ENCODE assay signal across 13 cellular contexts in genomic region chr1:10540277-10541005, GRCh38.
A peak's percentile ranks its signal among the peaks of the same experiment; 100 is the strongest.
DNase-seq lines count a peak whose midpoint lies in the region; ATAC-seq, FAIRE-seq and TF ChIP-seq lines count a peak whose summit lies in the region.
"Had no signal": no experiment of that assay in that cellular context is flagged by ENCODE, and none has a peak within 500 bp of the region (broad histone marks: within the 10 kb centered on the region; RNA-seq: fewer than 3 reads in every experiment).

No MANE protein-coding gene starts in this region.

- H3K36me3 ChIP-seq in endothelial cell of umbilical vein (ENCODE audit: control insufficient read depth in 2 of 2, extremely low read depth in 1 of 2, insufficient read depth in 2 of 2, low read length in 2 of 2) (peaks cover 0 to 4% of the 10 kb centered on the region in 2 experiments), left lung (peaks cover 0 to 41% of the 10 kb centered on the region in 2 donors), upper lobe of left lung (peaks cover 0 to 28% (median 4%) of the 10 kb centered on the region in 4 donors)

- H3K4me3 Mint-ChIP-seq in activated T-helper 1 cell treated with anti-CD3 and anti-CD28 coated beads, Interleukin-12 subunit alpha, Interleukin-12 subunit beta, Interleukin-2, Interleukin-4 antibody, amounts not matched to agents 30 ng/mL and 10 ng/mL and 1 ng/mL, durations not matched to agents 14 hours and 24 hours and 36 hours = no peak overlapping the region

- no peak overlapping the region for H3K9ac ChIP-seq in endothelial cell of umbilical vein (replicated peaks; ENCODE audit: extremely low read depth, insufficient read depth, low read length)

- CTCF ChIA-PET in endothelial cell of umbilical vein (lab: Charles Lee) = interaction anchor here (1.0 to 1.1 kb wide), 5 partner anchors 9 to 17 kb away, joined by 3 to 6 read pairs (median 3); no protein-coding TSS in a partner anchor

- POLR2A ChIA-PET in endothelial cell of umbilical vein (lab: Charles Lee) = no interaction called here

- H2AFZ ChIP-seq in endothelial cell of umbilical vein (ENCODE audit: low read depth, low read length) = no peak overlapping the region

- H3K4me1 ChIP-seq in endothelial cell of umbilical vein (ENCODE audit: control insufficient read depth, extremely low read depth, insufficient read depth, low read length) (peaks cover 12% of the 10 kb centered on the region), left lung (no peaks in the 10 kb centered on the region), upper lobe of left lung (peaks cover 0 to 9% (median 7%) of the 10 kb centered on the region in 4 donors)

- H3K4me2 ChIP-seq in endothelial cell of umbilical vein (ENCODE audit: insufficient read depth, low read length) = peak overlapping the region; percentile 62

- H4K20me1 ChIP-seq in endothelial cell of umbilical vein (replicated peaks; ENCODE audit: control insufficient read depth, extremely low read depth, insufficient read depth, low read length) = no peaks in the 10 kb centered on the region

- H3K4me3 ChIP-seq in endothelial cell of umbilical vein (replicated peaks in 1 of 3; ENCODE audit: insufficient read depth in 1 of 3, low read depth in 1 of 3, low read length in 3 of 3) (no peak overlapping the region), left lung (no peak overlapping the region), upper lobe of left lung (no peak overlapping the region)
- H3K4me3 ChIP-seq: lower lobe of right lung had no signal

- DNase-seq in Right ventricle myocardium superior (peak; percentile 62), cardiac septum (ENCODE audit: low spot score) (no peak), endothelial cell of umbilical vein (ENCODE audit: low read depth, low spot score) (peak; percentile 63), left lung (no peak), upper lobe of left lung (no peak)
- DNase-seq in activated T-helper 1 cell treated with anti-CD3 and anti-CD28 coated beads, Interleukin-12 subunit alpha, Interleukin-12 subunit beta, Interleukin-2, Interleukin-4 antibody, amounts not matched to agents 30 ng/mL and 10 ng/mL and 1 ng/mL, durations not matched to agents 14 hours and 24 hours and 36 hours (ENCODE audit: low spot score) = no peak
- DNase-seq in effector CD8-positive, alpha-beta T cell (lab: John Stamatoyannopoulos, UW) = no peak
- DNase-seq: COR-L47; lower lobe of right lung; NCI-H226; stimulated activated CD4-positive, alpha-beta T cell treated with anti-CD3 and anti-CD28 coated beads, Interleukin-15, amount 100 ng/mL, for 24 hours had no signal

- H3K27me3 Mint-ChIP-seq in activated T-helper 1 cell treated with anti-CD3 and anti-CD28 coated beads, Interleukin-12 subunit alpha, Interleukin-12 subunit beta, Interleukin-2, Interleukin-4 antibody, amounts not matched to agents 30 ng/mL and 10 ng/mL and 1 ng/mL, durations not matched to agents 14 hours and 24 hours and 36 hours (ENCODE audit: insufficient read depth) = no peaks in the 10 kb centered on the region

- no peaks in the 10 kb centered on the region for H3K9me1 ChIP-seq in endothelial cell of umbilical vein (replicated peaks; ENCODE audit: control insufficient read depth, extremely low read depth, insufficient read depth, low read length)

- intact Hi-C loops in Right ventricle myocardium superior (cut with DNase I) (no loop called here), cardiac septum (cut with DNase I) (no loop called here), endothelial cell of umbilical vein (cut with micrococcal nuclease) (no loop called here), left lung (cut with DNase I) (no loop called here)
- intact Hi-C loops in activated T-helper 1 cell treated with anti-CD3 and anti-CD28 coated beads, Interleukin-12 subunit alpha, Interleukin-12 subunit beta, Interleukin-2, Interleukin-4 antibody, amounts not matched to agents 30 ng/mL and 10 ng/mL and 1 ng/mL, durations not matched to agents 14 hours and 24 hours and 36 hours (cut with micrococcal nuclease) = no loop called here

- no peak for TF ChIP-seq EP300 in upper lobe of left lung (IDR thresholded peaks at IDR 0.05)

- TF ChIP-seq CTCF in endothelial cell of umbilical vein (IDR thresholded peaks at IDR 0.05; ENCODE audit: extremely low read depth in 1 of 2, insufficient read depth in 1 of 2, low read depth in 1 of 2, low read length in 2 of 2) = no peak
- TF ChIP-seq CTCF in left lung (IDR thresholded peaks at IDR 0.05) = no peak
- TF ChIP-seq CTCF in upper lobe of left lung (IDR thresholded peaks at IDR 0.05) = no peak

- H3K27ac ChIP-seq in endothelial cell of umbilical vein (ENCODE audit: insufficient read depth, low read depth, low read length) = peak overlapping the region; percentile 26
- peak overlapping the region; percentile 47 to 48 for H3K27ac ChIP-seq in left lung
- H3K27ac ChIP-seq in upper lobe of left lung = peak overlapping the region; percentile 12 to 86 (median 56)
- H3K27ac ChIP-seq: lower lobe of right lung, neutrophil had no signal

- no peaks in the 10 kb centered on the region for H3K79me2 ChIP-seq in endothelial cell of umbilical vein (ENCODE audit: control insufficient read depth, insufficient read depth, low read length)

- FAIRE-seq in endothelial cell of umbilical vein (lab: Jason Lieb, UNC) = peak; percentile 78

- WGBS in upper lobe of left lung, 2 donors = 60 to 64% methylated on average over 9 of the region's 9 CpGs

- H3K9me3 Mint-ChIP-seq in activated T-helper 1 cell treated with anti-CD3 and anti-CD28 coated beads, Interleukin-12 subunit alpha, Interleukin-12 subunit beta, Interleukin-2, Interleukin-4 antibody, amounts not matched to agents 30 ng/mL and 10 ng/mL and 1 ng/mL, durations not matched to agents 14 hours and 24 hours and 36 hours = no peaks in the 10 kb centered on the region

- no peak for TF ChIP-seq POLR2A in endothelial cell of umbilical vein (IDR thresholded peaks at IDR 0.05; ENCODE audit: low read depth, low read length)
- no peak for TF ChIP-seq POLR2A in upper lobe of left lung (IDR thresholded peaks at IDR 0.05)

- dilution Hi-C loops in endothelial cell of umbilical vein (cut with MboI; ENCODE audit: extremely low pct_ligation_motif_present, low sequenced_read_pairs) = no loop called here

- no TSS peak for BruUV-seq in endothelial cell of umbilical vein (replicated peaks; lab: Mats Ljungman, UMichigan)

- no peaks in the 10 kb centered on the region for H3K27me3 ChIP-seq in endothelial cell of umbilical vein (ENCODE audit: control insufficient read depth in 2 of 2, insufficient read depth in 2 of 2, low read length in 2 of 2)
- H3K27me3 ChIP-seq in left lung = no peaks in the 10 kb centered on the region
- H3K27me3 ChIP-seq in upper lobe of left lung = no peaks in the 10 kb centered on the region
- H3K27me3 ChIP-seq: neutrophil had no signal

- no peak overlapping the region for H3K27ac Mint-ChIP-seq in activated T-helper 1 cell treated with anti-CD3 and anti-CD28 coated beads, Interleukin-12 subunit alpha, Interleukin-12 subunit beta, Interleukin-2, Interleukin-4 antibody, amounts not matched to agents 30 ng/mL and 10 ng/mL and 1 ng/mL, durations not matched to agents 14 hours and 24 hours and 36 hours

- no peaks in the 10 kb centered on the region for H3K9me3 ChIP-seq in endothelial cell of umbilical vein (replicated peaks; ENCODE audit: control insufficient read depth, insufficient read depth, low read length)
- no peaks in the 10 kb centered on the region for H3K9me3 ChIP-seq in left lung
- no peaks in the 10 kb centered on the region for H3K9me3 ChIP-seq in upper lobe of left lung
- H3K9me3 ChIP-seq: lower lobe of right lung, neutrophil had no signal

- ATAC-seq in Right ventricle myocardium superior (ENCODE audit: poor library complexity) (peak; percentile 53), left lung (peak; percentile 62), upper lobe of left lung (ENCODE audit: low FRiP score in 2 of 2) (peak in 1 of 2 donors; percentile 53), GM18870 (IDR thresholded peaks at IDR 0.05; ENCODE audit: unreplicated experiment) (no peak)

- H3K4me1 Mint-ChIP-seq in activated T-helper 1 cell treated with anti-CD3 and anti-CD28 coated beads, Interleukin-12 subunit alpha, Interleukin-12 subunit beta, Interleukin-2, Interleukin-4 antibody, amounts not matched to agents 30 ng/mL and 10 ng/mL and 1 ng/mL, durations not matched to agents 14 hours and 24 hours and 36 hours (ENCODE audit: low read depth) = peaks cover 25% of the 10 kb centered on the region

- H3K36me3 Mint-ChIP-seq in activated T-helper 1 cell treated with anti-CD3 and anti-CD28 coated beads, Interleukin-12 subunit alpha, Interleukin-12 subunit beta, Interleukin-2, Interleukin-4 antibody, amounts not matched to agents 30 ng/mL and 10 ng/mL and 1 ng/mL, durations not matched to agents 14 hours and 24 hours and 36 hours (ENCODE audit: low read depth) = peaks cover 27% of the 10 kb centered on the region

TF ChIP-seq in endothelial cell of umbilical vein, 7 proteins besides CTCF, POLR2A, EP300 and RAD21:
- TF ChIP-seq JUN (IDR thresholded peaks at IDR 0.05; ENCODE audit: borderline replicate concordance, insufficient read depth, insufficient read length, low read depth) = no peak

Comparison
In these comparisons a context has a peak if more than half of its experiments do, and no peak if none do; other contexts are left out.
1. DNase-seq: peak in Right ventricle myocardium superior (single experiment) and endothelial cell of umbilical vein (single experiment); none in cardiac septum (single experiment), left lung (0 of 2), upper lobe of left lung (0 of 2), activated T-helper 1 cell treated with anti-CD3 and anti-CD28 coated beads, Interleukin-12 subunit alpha, Interleukin-12 subunit beta, Interleukin-2, Interleukin-4 antibody, amounts not matched to agents 30 ng/mL and 10 ng/mL and 1 ng/mL, durations not matched to agents 14 hours and 24 hours and 36 hours (single experiment) and effector CD8-positive, alpha-beta T cell (single experiment).
2. Peak in every context shown above with its lines, with median percentiles within 50 percentile points of each other: H3K27ac ChIP-seq.